In the genomic region with DNA sequence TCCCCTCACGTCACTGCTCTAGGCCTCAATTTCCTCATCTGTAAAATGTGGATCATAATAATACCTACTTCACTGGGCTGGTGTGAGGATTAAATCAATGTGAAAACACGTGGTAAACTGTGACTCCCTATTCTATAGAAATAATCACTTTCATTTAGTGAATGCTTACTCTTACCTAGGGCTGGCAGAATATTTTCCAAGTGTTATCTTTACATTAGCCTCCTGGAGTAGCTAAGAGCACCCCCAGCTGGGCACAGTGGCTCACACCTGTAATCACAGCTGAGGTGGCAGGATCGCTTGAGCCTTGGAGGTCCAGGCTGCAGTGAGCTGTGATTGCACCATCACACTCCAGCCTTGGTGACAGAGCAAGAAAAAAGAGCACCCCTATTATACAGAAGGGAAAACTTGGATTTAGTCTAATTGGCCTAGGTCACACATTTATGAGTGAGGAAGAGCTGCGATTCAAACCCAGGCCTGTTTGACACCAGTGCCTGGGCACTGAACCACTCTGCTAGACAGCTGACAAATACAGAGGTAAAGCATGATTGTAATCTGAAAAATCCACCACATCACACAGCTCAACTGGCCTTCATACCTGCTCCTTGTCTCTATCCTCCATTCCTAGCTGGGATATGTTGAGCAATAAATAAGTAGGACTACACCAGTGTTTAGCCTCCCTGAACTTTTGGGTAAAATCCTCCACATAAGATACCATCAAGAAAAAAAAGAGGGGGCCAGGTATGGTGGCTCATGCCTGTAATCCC, we compare ENCODE assay signal across 8 cellular contexts. TPM values are rescaled to one million over a fixed set of nuclear protein-coding genes. Genes with fewer than 3 reads are reported as not detected.
DNase-seq lines count a peak whose midpoint lies in the region; ATAC-seq and TF ChIP-seq lines count a peak whose summit lies in the region.

No MANE protein-coding gene starts in this region.

- H3K36me3 Mint-ChIP-seq in activated naive CD4-positive, alpha-beta T cell treated with anti-CD3 and anti-CD28 coated beads, Interleukin-2, amount 50 U/mL, for 24 hours: no peaks in the 10 kb centered on the region

- H3K27ac Mint-ChIP-seq in activated naive CD4-positive, alpha-beta T cell treated with anti-CD3 and anti-CD28 coated beads, Interleukin-2, amount 50 U/mL, for 24 hours: peak overlapping the region; percentile 65

- H3K4me1 Mint-ChIP-seq in activated naive CD4-positive, alpha-beta T cell treated with anti-CD3 and anti-CD28 coated beads, Interleukin-2, amount 50 U/mL, for 24 hours: peaks cover 21% of the 10 kb centered on the region

- H3K36me3 ChIP-seq in tibial nerve: no peaks in the 10 kb centered on the region

- peak overlapping the region; percentile 91 for H3K4me3 Mint-ChIP-seq in activated naive CD4-positive, alpha-beta T cell treated with anti-CD3 and anti-CD28 coated beads, Interleukin-2, amount 50 U/mL, for 24 hours

- no peaks in the 10 kb centered on the region for H3K27me3 ChIP-seq in tibial nerve

- no peak for ATAC-seq in GM18868 (IDR thresholded peaks at IDR 0.05; ENCODE audit: unreplicated experiment)
- ATAC-seq in GM18502 (IDR thresholded peaks at IDR 0.05; ENCODE audit: poor library complexity, unreplicated experiment): no peak

- peak overlapping the region in 3 of 4 donors; percentile 60 to 73 (median 69) for H3K4me3 ChIP-seq in tibial nerve

- peaks cover 0 to 6% (median 0%) of the 10 kb centered on the region in 4 donors for H3K9me3 ChIP-seq in tibial nerve

- no peaks in the 10 kb centered on the region for H3K27me3 Mint-ChIP-seq in activated naive CD4-positive, alpha-beta T cell treated with anti-CD3 and anti-CD28 coated beads, Interleukin-2, amount 50 U/mL, for 24 hours

- DNase-seq in DMS53 (lab: John Stamatoyannopoulos, UW): peak; percentile 57
- DNase-seq in NAMALWA (ENCODE audit: low spot score): peak; percentile 51
- DNase-seq in kidney tubule cell (ENCODE audit: low spot score): peak; percentile 29
- DNase-seq in tibial nerve (ENCODE audit: low spot score in 2 of 2): no peak
- no peak for DNase-seq in EL

- peak overlapping the region in 3 of 4 donors; percentile 80 to 93 (median 83) for H3K27ac ChIP-seq in tibial nerve

- no peak for TF ChIP-seq EP300 in tibial nerve (IDR thresholded peaks at IDR 0.05)

- 50 to 60% methylated on average over 4 of the region's 4 CpGs for WGBS in tibial nerve, 2 donors

- no peaks in the 10 kb centered on the region for H3K9me3 Mint-ChIP-seq in activated naive CD4-positive, alpha-beta T cell treated with anti-CD3 and anti-CD28 coated beads, Interleukin-2, amount 50 U/mL, for 24 hours

- peaks cover 0 to 27% (median 8%) of the 10 kb centered on the region in 4 donors for H3K4me1 ChIP-seq in tibial nerve

- TF ChIP-seq POLR2A in tibial nerve (IDR thresholded peaks at IDR 0.05): no peak

- no peak for TF ChIP-seq CTCF in tibial nerve (IDR thresholded peaks at IDR 0.05)

RNA-seq across cellular contexts. Expression of gene SNTA1, which starts 1.4 kb away (rescaled TPM):
- 100 to 1,000 TPM in 2 of 4 donors, 10 to 100 TPM in 2; 44.1 to 120 (median 95.6) TPM for total RNA-seq in tibial nerve

RNA-seq across cellular contexts. Expression of gene CDK5RAP1, which starts 43.7 kb away (rescaled TPM):
- total RNA-seq in tibial nerve: 10 to 100 TPM; 29.5 to 36.7 (median 32.7) TPM

RNA-seq across cellular contexts. Expression of gene CBFA2T2, which starts 44.9 kb away (rescaled TPM):
- 10 to 100 TPM; 16.7 to 22.5 (median 19.1) TPM for total RNA-seq in tibial nerve

Comparison
In these comparisons a context has a peak if more than half of its experiments do, and no peak if none do; other contexts are left out.
1. DNase-seq: peak in DMS53 (single experiment), NAMALWA (single experiment) and kidney tubule cell (single experiment); none in tibial nerve (0 of 2) and EL (single experiment).